In the genomic region with DNA sequence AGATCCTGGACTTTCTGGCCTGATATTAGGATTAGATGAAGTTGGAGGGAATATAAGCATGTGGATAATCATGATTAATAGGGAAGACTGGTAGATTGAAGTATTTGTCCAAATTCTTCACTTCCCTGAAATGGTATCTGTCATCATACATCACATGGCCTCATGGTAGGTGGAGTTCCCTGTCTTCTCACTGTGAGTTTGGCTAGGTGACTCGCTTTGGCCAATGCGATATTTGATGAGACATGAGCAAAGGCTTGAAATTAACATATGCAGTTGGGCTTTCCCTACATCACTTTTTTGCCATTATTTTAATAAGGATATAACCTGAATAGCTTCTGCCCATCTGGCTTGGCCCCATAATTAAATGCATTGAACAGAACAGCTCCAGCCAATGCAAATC, we compare ENCODE assay signal across 7 cellular contexts. TPM values are rescaled to one million over a fixed set of nuclear protein-coding genes. Genes with fewer than 3 reads are reported as not detected.
"Had no signal": no experiment of that assay in that cellular context is flagged by ENCODE, and none has a peak within 500 bp of the region (broad histone marks: within the 10 kb centered on the region; RNA-seq: fewer than 3 reads in every experiment).

No MANE protein-coding gene starts in this region.

RNA-seq across cellular contexts. Expression of gene CTAGE6, which starts 35.1 kb away (rescaled TPM):
- total RNA-seq: endodermal cell, heart left ventricle, left ventricle myocardium superior, SK-MEL-5, smooth muscle cell, WTC11 had no signal
- polyA plus RNA-seq: heart left ventricle, mammary epithelial cell, smooth muscle cell had no signal
